In the genomic region with DNA sequence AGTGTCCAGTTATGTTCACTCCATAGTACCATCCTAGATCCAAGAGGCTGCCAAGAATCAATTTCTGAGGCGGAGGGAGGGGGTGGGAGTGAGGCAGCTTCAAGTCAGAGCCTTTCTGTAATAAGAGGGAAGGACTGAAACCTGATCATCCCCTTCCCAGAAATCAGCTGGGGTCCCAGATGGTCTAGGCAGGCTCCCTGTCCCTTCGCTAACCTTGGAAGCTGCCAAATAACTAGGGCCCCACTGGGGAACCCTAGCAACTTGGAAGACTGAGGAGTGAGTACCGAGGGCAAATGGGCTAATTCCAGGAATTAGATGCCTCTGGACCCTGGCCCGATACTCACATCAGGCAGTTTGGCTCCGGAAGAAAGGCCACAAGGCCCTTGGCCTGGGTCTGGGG, we compare ENCODE assay signal across 22 cellular contexts.
A peak's percentile ranks its signal among the peaks of the same experiment; 100 is the strongest.
DNase-seq lines count a peak whose midpoint lies in the region; ATAC-seq, FAIRE-seq and TF ChIP-seq lines count a peak whose summit lies in the region.
"Had no signal": no experiment of that assay in that cellular context is flagged by ENCODE, and none has a peak within 500 bp of the region (broad histone marks: within the 10 kb centered on the region; RNA-seq: fewer than 3 reads in every experiment).

No MANE protein-coding gene starts in this region.

- TF ChIP-seq CTCF in AG10803 (conservative IDR thresholded peaks at IDR 0.05; ENCODE audit: low read length) (no peak), brain microvascular endothelial cell (IDR thresholded peaks at IDR 0.05; ENCODE audit: low read depth, low read length, missing control alignments) (no peak), nephron progenitor cell (IDR thresholded peaks at IDR 0.05) (no peak)

- peaks cover 4 to 8% of the 10 kb centered on the region in 2 donors for H3K4me1 ChIP-seq in small intestine (ENCODE audit: control insufficient read depth in 2 of 2, insufficient read depth in 1 of 2, low read depth in 1 of 2, low read length in 1 of 2)
- H3K4me1 ChIP-seq: HAP-1 had no signal

- intact Hi-C loops in cardiac septum (cut with DNase I), result loop anchor here (5.0 kb wide), 1 partner anchor 40 kb away; no protein-coding TSS in a partner anchor

- no peak overlapping the region for H3K27ac Mint-ChIP-seq in nephron progenitor cell
- H3K27ac Mint-ChIP-seq in natural killer cell treated with Interleukin-12 subunit alpha and Interleukin-12 subunit beta and Interleukin-15 and Interleukin-18, amount 100 ng/mL, for 72 hours, result no peak overlapping the region
- H3K27ac Mint-ChIP-seq: activated T-cell treated with anti-CD3 and anti-CD28 coated beads, Interleukin-2, amount 50 U/mL, for 72 hours; endodermal cell; stimulated activated effector memory CD8-positive, alpha-beta T cell treated with anti-CD3 and anti-CD28 coated beads, Interleukin-12 subunit alpha, Interleukin-12 subunit beta, amount 100 ng/mL, for 72 hours had no signal

- H3K4me3 Mint-ChIP-seq in nephron progenitor cell, result peak overlapping the region; percentile 85
- no peak overlapping the region for H3K4me3 Mint-ChIP-seq in natural killer cell treated with Interleukin-12 subunit alpha and Interleukin-12 subunit beta and Interleukin-15 and Interleukin-18, amount 100 ng/mL, for 72 hours
- H3K4me3 Mint-ChIP-seq: activated T-cell treated with anti-CD3 and anti-CD28 coated beads, Interleukin-2, amount 50 U/mL, for 72 hours; CD8-positive, alpha-beta memory T cell; endodermal cell; stimulated activated effector memory CD8-positive, alpha-beta T cell treated with anti-CD3 and anti-CD28 coated beads, Interleukin-12 subunit alpha, Interleukin-12 subunit beta, amount 100 ng/mL, for 72 hours had no signal

- H3K36me3 ChIP-seq in brain microvascular endothelial cell (replicated peaks), result peaks cover 16% of the 10 kb centered on the region
- no peaks in the 10 kb centered on the region for H3K36me3 ChIP-seq in small intestine (ENCODE audit: control insufficient read depth in 2 of 2, insufficient read depth in 2 of 2, low read length in 2 of 2)
- H3K36me3 ChIP-seq: HAP-1 had no signal

- H3K27me3 ChIP-seq in brain microvascular endothelial cell (replicated peaks), result no peaks in the 10 kb centered on the region
- peaks cover 0 to 4% of the 10 kb centered on the region in 2 donors for H3K27me3 ChIP-seq in small intestine (ENCODE audit: control insufficient read depth in 2 of 2, insufficient read depth in 2 of 2, low read length in 2 of 2)

- 88 to 91% (median 89%) methylated on average over 5 of the region's 5 CpGs for WGBS in small intestine, 3 donors

- in situ Hi-C loops in brain microvascular endothelial cell (cut with HindIII; ENCODE audit: low pct_ligation_motif_present, low sequenced_read_pairs), result no loop called here

- H3K9me3 Mint-ChIP-seq in nephron progenitor cell, result no peaks in the 10 kb centered on the region
- H3K9me3 Mint-ChIP-seq in natural killer cell treated with Interleukin-12 subunit alpha and Interleukin-12 subunit beta and Interleukin-15 and Interleukin-18, amount 100 ng/mL, for 72 hours, result no peaks in the 10 kb centered on the region
- H3K9me3 Mint-ChIP-seq: activated T-cell treated with anti-CD3 and anti-CD28 coated beads, Interleukin-2, amount 50 U/mL, for 72 hours; CD8-positive, alpha-beta memory T cell; endodermal cell; stimulated activated effector memory CD8-positive, alpha-beta T cell treated with anti-CD3 and anti-CD28 coated beads, Interleukin-12 subunit alpha, Interleukin-12 subunit beta, amount 100 ng/mL, for 72 hours had no signal

- H3K9me3 ChIP-seq in small intestine (ENCODE audit: control insufficient read depth, low read depth), result no peaks in the 10 kb centered on the region
- H3K9me3 ChIP-seq: HAP-1 had no signal

- FAIRE-seq in small intestine (lab: Jason Lieb, UNC), result no peak
- FAIRE-seq: keratinocyte had no signal

- no peak for ATAC-seq in GM19452 (IDR thresholded peaks at IDR 0.05; ENCODE audit: unreplicated experiment)
- ATAC-seq in natural killer cell treated with Interleukin-12 subunit alpha and Interleukin-12 subunit beta and Interleukin-15 and Interleukin-18, amount 100 ng/mL, for 72 hours, result no peak
- ATAC-seq: activated T-cell treated with anti-CD3 and anti-CD28 coated beads, Interleukin-2, amount 50 U/mL, for 72 hours; sciatic nerve; stimulated activated effector memory CD8-positive, alpha-beta T cell treated with anti-CD3 and anti-CD28 coated beads, Interleukin-12 subunit alpha, Interleukin-12 subunit beta, amount 100 ng/mL, for 72 hours had no signal

- H3K4me1 Mint-ChIP-seq in nephron progenitor cell, result peaks cover 83% of the 10 kb centered on the region
- H3K4me1 Mint-ChIP-seq in natural killer cell treated with Interleukin-12 subunit alpha and Interleukin-12 subunit beta and Interleukin-15 and Interleukin-18, amount 100 ng/mL, for 72 hours (ENCODE audit: low read depth in 2 of 2), result no peaks in the 10 kb centered on the region
- H3K4me1 Mint-ChIP-seq: CD8-positive, alpha-beta memory T cell; stimulated activated effector memory CD8-positive, alpha-beta T cell treated with anti-CD3 and anti-CD28 coated beads, Interleukin-12 subunit alpha, Interleukin-12 subunit beta, amount 100 ng/mL, for 72 hours had no signal

- DNase-seq in AG10803 (ENCODE audit: low read depth) (no peak), NCI-H2171 (lab: John Stamatoyannopoulos, UW) (peak; percentile 85), brain microvascular endothelial cell (no peak), nephron progenitor cell (no peak), small intestine (no peak), cardiac septum (ENCODE audit: low spot score) (no peak)
- no peak for DNase-seq in natural killer cell treated with Interleukin-12 subunit alpha and Interleukin-12 subunit beta and Interleukin-15 and Interleukin-18, amount 100 ng/mL, for 72 hours (ENCODE audit: low spot score)
- DNase-seq: activated naive CD4-positive, alpha-beta T cell treated with anti-CD3 and anti-CD28 coated beads, Interleukin-2, amount 50 U/mL, for 16 hours; activated T-cell treated with anti-CD3 and anti-CD28 coated beads, Interleukin-2, amount 50 U/mL, for 72 hours; CD8-positive, alpha-beta memory T cell; DMS79 treated with DMSO at 0.1 percent for 48 hours; endodermal cell; NCI-H2081; NCI-H526; SW 1271 had no signal

- H3K36me3 Mint-ChIP-seq in nephron progenitor cell (ENCODE audit: low read depth), result no peaks in the 10 kb centered on the region
- H3K36me3 Mint-ChIP-seq in natural killer cell treated with Interleukin-12 subunit alpha and Interleukin-12 subunit beta and Interleukin-15 and Interleukin-18, amount 100 ng/mL, for 72 hours, result no peaks in the 10 kb centered on the region
- H3K36me3 Mint-ChIP-seq: CD8-positive, alpha-beta memory T cell; stimulated activated effector memory CD8-positive, alpha-beta T cell treated with anti-CD3 and anti-CD28 coated beads, Interleukin-12 subunit alpha, Interleukin-12 subunit beta, amount 100 ng/mL, for 72 hours had no signal

- H3K4me3 ChIP-seq in AG10803 (ENCODE audit: low read length) (peak overlapping the region; percentile 91), brain microvascular endothelial cell (ENCODE audit: low read depth, low read length) (peak overlapping the region; percentile 10), small intestine (ENCODE audit: low read depth in 1 of 2, low read length in 2 of 2) (no peak overlapping the region)
- H3K4me3 ChIP-seq: HAP-1, lung had no signal

- H3K27me3 Mint-ChIP-seq in nephron progenitor cell (ENCODE audit: low read depth, poor library complexity), result peaks cover 49% of the 10 kb centered on the region
- H3K27me3 Mint-ChIP-seq in natural killer cell treated with Interleukin-12 subunit alpha and Interleukin-12 subunit beta and Interleukin-15 and Interleukin-18, amount 100 ng/mL, for 72 hours, result peaks cover 12 to 16% of the 10 kb centered on the region in 2 donors

- no peak overlapping the region for H3K27ac ChIP-seq in brain microvascular endothelial cell
- no peak overlapping the region for H3K27ac ChIP-seq in small intestine (ENCODE audit: low read depth in 1 of 2, low read length in 1 of 2)
- H3K27ac ChIP-seq: KMS-11 had no signal

Comparison
In these comparisons a context has a peak if more than half of its experiments do, and no peak if none do; other contexts are left out.
1. H3K4me3 ChIP-seq: peak in AG10803 (single experiment) and brain microvascular endothelial cell (single experiment); none in small intestine (0 of 2).